ENCODE assay signal across 34 cellular contexts in the genomic region with DNA sequence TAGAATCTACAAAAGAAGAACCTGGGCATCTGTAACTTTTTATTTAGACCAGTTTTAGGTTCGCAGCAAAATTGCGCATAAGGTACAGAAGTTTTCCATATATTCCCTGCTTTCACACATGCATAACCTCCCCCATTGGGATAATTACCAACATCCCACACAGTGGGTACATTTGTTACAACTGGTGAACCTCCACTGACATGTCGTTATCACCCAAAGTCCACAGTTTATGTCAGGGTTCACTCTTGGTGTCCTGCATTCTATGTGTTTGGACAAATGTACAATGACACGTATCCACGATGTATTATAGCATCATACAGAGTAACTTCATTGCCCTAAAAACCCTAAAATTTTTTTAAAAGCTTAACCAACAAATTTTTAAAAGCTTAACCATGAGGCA.
"Had no signal": no experiment of that assay in that cellular context is flagged by ENCODE, and none has a peak within 500 bp of the region (broad histone marks: within the 10 kb centered on the region; RNA-seq: fewer than 3 reads in every experiment).

No MANE protein-coding gene starts in this region.

- ATAC-seq: activated CD4-positive, alpha-beta T cell treated with anti-CD3 and anti-CD28 coated beads for 36 hours; activated CD8-positive, alpha-beta memory T cell treated with anti-CD3 and anti-CD28 coated beads, Interleukin-2, amount 10 ng/mL, durations not matched to agents 7 days and 5 days; activated CD8-positive, alpha-beta T cell treated with anti-CD3 and anti-CD28 coated beads, Interleukin-2, amount 10 ng/mL, durations not matched to agents 7 days and 5 days; activated naive CD4-positive, alpha-beta T cell treated with anti-CD3 and anti-CD28 coated beads, Interleukin-2, amount 50 U/mL, for 72 hours; gastroesophageal sphincter; T-helper 17 cell had no signal

- H3K4me1 Mint-ChIP-seq: activated CD4-positive, alpha-beta T cell treated with anti-CD3 and anti-CD28 coated beads for 36 hours; activated CD4-positive, alpha-beta T cell treated with anti-CD3 and anti-CD28 coated beads, Interleukin-2, amount 10 ng/mL, durations not matched to agents 24 days and 14 days; activated CD8-positive, alpha-beta memory T cell treated with anti-CD3 and anti-CD28 coated beads, Interleukin-2, amount 10 ng/mL, durations not matched to agents 7 days and 5 days; activated naive CD4-positive, alpha-beta T cell treated with anti-CD3 and anti-CD28 coated beads, Interleukin-2, amount 10 ng/mL, durations not matched to agents 7 days and 5 days; activated naive CD8-positive, alpha-beta T cell treated with anti-CD3 and anti-CD28 coated beads, Interleukin-2, amount 10 ng/mL, durations not matched to agents 7 days and 5 days; T-helper 17 cell had no signal

- H3K36me3 ChIP-seq: ascending aorta, breast epithelium, cardiac muscle cell, colonic mucosa, esophagus squamous epithelium, gastroesophageal sphincter, WERI-Rb-1 had no signal

- FAIRE-seq: endothelial cell of umbilical vein had no signal

- H3K27ac ChIP-seq: ascending aorta, cardiac muscle cell, colonic mucosa, epithelial cell of prostate, esophagus squamous epithelium, gastroesophageal sphincter, WERI-Rb-1 had no signal

- H3K27me3 ChIP-seq: ascending aorta, breast epithelium, cardiac muscle cell, colonic mucosa, esophagus squamous epithelium, gastroesophageal sphincter had no signal

- H3K4me3 Mint-ChIP-seq: activated CD4-positive, alpha-beta memory T cell treated with anti-CD3 and anti-CD28 coated beads for 36 hours; activated CD4-positive, alpha-beta T cell treated with anti-CD3 and anti-CD28 coated beads for 36 hours; activated CD4-positive, alpha-beta T cell treated with anti-CD3 and anti-CD28 coated beads, Interleukin-2, amount 10 ng/mL, durations not matched to agents 24 days and 14 days; activated CD8-positive, alpha-beta memory T cell treated with anti-CD3 and anti-CD28 coated beads, Interleukin-2, amount 10 ng/mL, durations not matched to agents 7 days and 5 days; activated CD8-positive, alpha-beta T cell treated with anti-CD3 and anti-CD28 coated beads, Interleukin-2, amount 10 ng/mL, durations not matched to agents 7 days and 5 days; activated naive CD4-positive, alpha-beta T cell treated with anti-CD3 and anti-CD28 coated beads, Interleukin-2, amount 10 ng/mL, durations not matched to agents 7 days and 5 days; activated naive CD8-positive, alpha-beta T cell treated with anti-CD3 and anti-CD28 coated beads, Interleukin-2, amount 10 ng/mL, durations not matched to agents 7 days and 5 days; activated T-helper 1 cell treated with anti-CD3 and anti-CD28 coated beads, Interleukin-12 subunit alpha, Interleukin-12 subunit beta, Interleukin-2, Interleukin-4 antibody, amounts not matched to agents 30 ng/mL and 10 ng/mL and 1 ng/mL, durations not matched to agents 14 hours and 24 hours and 36 hours; brain; T-helper 17 cell; T-helper 2 cell treated with Interferon-gamma antibody and Interleukin-4, amounts not matched to agents 5 μg/mL and 100 μg/mL, for 36 hours had no signal

- H3K9me3 Mint-ChIP-seq: activated CD4-positive, alpha-beta memory T cell treated with anti-CD3 and anti-CD28 coated beads for 36 hours; activated CD4-positive, alpha-beta T cell treated with anti-CD3 and anti-CD28 coated beads, Interleukin-2, amount 10 ng/mL, durations not matched to agents 24 days and 14 days; activated naive CD4-positive, alpha-beta T cell treated with anti-CD3 and anti-CD28 coated beads, Interleukin-2, amount 10 ng/mL, durations not matched to agents 7 days and 5 days; activated naive CD4-positive, alpha-beta T cell treated with anti-CD3 and anti-CD28 coated beads, Interleukin-2, amount 50 U/mL, for 72 hours; activated T-helper 1 cell treated with anti-CD3 and anti-CD28 coated beads, Interleukin-12 subunit alpha, Interleukin-12 subunit beta, Interleukin-2, Interleukin-4 antibody, amounts not matched to agents 30 ng/mL and 10 ng/mL and 1 ng/mL, durations not matched to agents 14 hours and 24 hours and 36 hours; T-helper 2 cell treated with Interferon-gamma antibody and Interleukin-4, amounts not matched to agents 5 μg/mL and 100 μg/mL, for 36 hours had no signal

- H3K27me3 Mint-ChIP-seq: activated CD4-positive, alpha-beta memory T cell treated with anti-CD3 and anti-CD28 coated beads for 36 hours; activated CD4-positive, alpha-beta T cell treated with anti-CD3 and anti-CD28 coated beads for 36 hours; activated CD4-positive, alpha-beta T cell treated with anti-CD3 and anti-CD28 coated beads, Interleukin-2, amount 10 ng/mL, durations not matched to agents 24 days and 14 days; activated CD8-positive, alpha-beta memory T cell treated with anti-CD3 and anti-CD28 coated beads, Interleukin-2, amount 10 ng/mL, durations not matched to agents 7 days and 5 days; activated naive CD4-positive, alpha-beta T cell treated with anti-CD3 and anti-CD28 coated beads, Interleukin-2, amount 10 ng/mL, durations not matched to agents 7 days and 5 days; activated naive CD8-positive, alpha-beta T cell treated with anti-CD3 and anti-CD28 coated beads, Interleukin-2, amount 10 ng/mL, durations not matched to agents 7 days and 5 days; brain; T-helper 17 cell had no signal

- H3K4me3 ChIP-seq: ascending aorta, breast epithelium, cardiac muscle cell, colonic mucosa, esophagus squamous epithelium, gastroesophageal sphincter had no signal

- DNase-seq: activated CD4-positive, alpha-beta memory T cell treated with anti-CD3 and anti-CD28 coated beads for 36 hours; activated CD4-positive, alpha-beta T cell treated with anti-CD3 and anti-CD28 coated beads for 36 hours; activated CD4-positive, alpha-beta T cell treated with anti-CD3 and anti-CD28 coated beads, Interleukin-2, amount 10 ng/mL, durations not matched to agents 24 days and 14 days; activated CD4-positive, CD25-positive, alpha-beta regulatory T cell; activated CD4-positive, CD25-positive, alpha-beta regulatory T cell treated with anti-CD3 and anti-CD28 coated beads, Interleukin-2, amount 50 U/mL, for 72 hours; activated CD8-positive, alpha-beta memory T cell treated with anti-CD3 and anti-CD28 coated beads, Interleukin-2, amount 10 ng/mL, durations not matched to agents 7 days and 5 days; activated CD8-positive, alpha-beta memory T cell treated with anti-CD3 and anti-CD28 coated beads, Interleukin-2, amount 50 U/mL, for 4 hours; activated CD8-positive, alpha-beta T cell treated with anti-CD3 and anti-CD28 coated beads, Interleukin-2, amount 10 ng/mL, durations not matched to agents 7 days and 5 days; activated gamma-delta T cell; activated naive CD4-positive, alpha-beta T cell; activated naive CD4-positive, alpha-beta T cell treated with anti-CD3 and anti-CD28 coated beads, Interleukin-2, amount 10 ng/mL, durations not matched to agents 7 days and 5 days; activated naive CD8-positive, alpha-beta T cell treated with anti-CD3 and anti-CD28 coated beads, Interleukin-2, amount 10 ng/mL, durations not matched to agents 7 days and 5 days; activated T-cell treated with anti-CD3 and anti-CD28 coated beads, Interleukin-2, amount 50 U/mL, for 1 hour; activated T-cell treated with anti-CD3 and anti-CD28 coated beads, Interleukin-2, amount 50 U/mL, for 48 hours; central memory CD4-positive, alpha-beta T cell; cerebellar nuclear complex; colonic mucosa; effector CD8-positive, alpha-beta T cell; esophagus squamous epithelium; foreskin melanocyte; T-helper 1 cell; T-helper 17 cell; T1000; WERI-Rb-1 had no signal

- H3K36me3 Mint-ChIP-seq: activated CD4-positive, alpha-beta memory T cell treated with anti-CD3 and anti-CD28 coated beads for 36 hours; activated CD8-positive, alpha-beta memory T cell treated with anti-CD3 and anti-CD28 coated beads, Interleukin-2, amount 10 ng/mL, durations not matched to agents 7 days and 5 days; activated naive CD4-positive, alpha-beta T cell treated with anti-CD3 and anti-CD28 coated beads, Interleukin-2, amount 10 ng/mL, durations not matched to agents 7 days and 5 days; activated naive CD4-positive, alpha-beta T cell treated with anti-CD3 and anti-CD28 coated beads, Interleukin-2, amount 50 U/mL, for 72 hours; activated naive CD8-positive, alpha-beta T cell treated with anti-CD3 and anti-CD28 coated beads, Interleukin-2, amount 10 ng/mL, durations not matched to agents 7 days and 5 days had no signal

- H3K4me1 ChIP-seq: breast epithelium had no signal

- H3K9me3 ChIP-seq: ascending aorta, breast epithelium, colonic mucosa, esophagus squamous epithelium, gastroesophageal sphincter had no signal

- H3K27ac Mint-ChIP-seq: activated CD4-positive, alpha-beta memory T cell treated with anti-CD3 and anti-CD28 coated beads for 36 hours; activated CD4-positive, alpha-beta T cell treated with anti-CD3 and anti-CD28 coated beads for 36 hours; activated CD4-positive, alpha-beta T cell treated with anti-CD3 and anti-CD28 coated beads, Interleukin-2, amount 10 ng/mL, durations not matched to agents 24 days and 14 days; activated CD8-positive, alpha-beta memory T cell treated with anti-CD3 and anti-CD28 coated beads, Interleukin-2, amount 10 ng/mL, durations not matched to agents 7 days and 5 days; activated CD8-positive, alpha-beta T cell treated with anti-CD3 and anti-CD28 coated beads, Interleukin-2, amount 10 ng/mL, durations not matched to agents 7 days and 5 days; activated naive CD4-positive, alpha-beta T cell treated with anti-CD3 and anti-CD28 coated beads, Interleukin-2, amount 10 ng/mL, durations not matched to agents 7 days and 5 days; activated naive CD4-positive, alpha-beta T cell treated with anti-CD3 and anti-CD28 coated beads, Interleukin-2, amount 50 U/mL, for 72 hours; activated naive CD8-positive, alpha-beta T cell treated with anti-CD3 and anti-CD28 coated beads, Interleukin-2, amount 10 ng/mL, durations not matched to agents 7 days and 5 days; activated T-helper 1 cell treated with anti-CD3 and anti-CD28 coated beads, Interleukin-12 subunit alpha, Interleukin-12 subunit beta, Interleukin-2, Interleukin-4 antibody, amounts not matched to agents 30 ng/mL and 10 ng/mL and 1 ng/mL, durations not matched to agents 14 hours and 24 hours and 36 hours; brain; T-helper 17 cell; T-helper 2 cell treated with Interferon-gamma antibody and Interleukin-4, amounts not matched to agents 5 μg/mL and 100 μg/mL, for 36 hours had no signal
